ENCODE assay signal across 12 cellular contexts in the genomic region with DNA sequence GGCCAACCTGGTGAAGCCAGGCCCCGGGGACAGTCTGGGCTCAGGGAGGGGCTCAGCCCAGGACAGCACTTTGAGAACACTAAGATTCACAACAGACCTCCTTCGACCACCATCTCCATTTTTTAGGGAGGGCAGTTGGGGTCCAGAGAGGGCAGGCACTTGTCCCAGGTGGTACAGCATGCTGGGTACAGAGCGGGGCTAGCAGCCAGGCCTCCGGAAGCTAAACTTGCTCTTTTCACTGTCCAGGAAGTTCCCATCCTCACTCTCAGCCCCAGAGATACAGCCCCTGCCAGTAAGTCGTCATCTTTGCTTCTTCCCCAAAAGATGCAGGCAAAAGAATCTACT. TPM values are rescaled to one million over a fixed set of nuclear protein-coding genes. Genes with fewer than 3 reads are reported as not detected.
A peak's percentile ranks its signal among the peaks of the same experiment; 100 is the strongest.
DNase-seq lines count a peak whose midpoint lies in the region; ATAC-seq, FAIRE-seq and TF ChIP-seq lines count a peak whose summit lies in the region.
"Had no signal": no experiment of that assay in that cellular context is flagged by ENCODE, and none has a peak within 500 bp of the region (broad histone marks: within the 10 kb centered on the region; RNA-seq: fewer than 3 reads in every experiment).

No MANE protein-coding gene starts in this region.

- no peak for TF ChIP-seq EP300 in K562 (IDR thresholded peaks at IDR 0.05; ENCODE audit: low read length)

- peak overlapping the region in 1 of 2 experiments; percentile 79; a peak in 2 of 4 replicates for H3K9ac ChIP-seq in K562 (ENCODE audit: insufficient read depth in 1 of 2, low read depth in 2 of 2, low read length in 2 of 2)

- POLR2A ChIA-PET in K562 (lab: Yijun Ruan, JAX): interaction anchor here (0.6 to 3.6 kb wide), 5 partner anchors 13 to 1939 kb away, joined by 3 to 17 read pairs (median 7); a partner anchor contains a TSS
- POLR2A ChIA-PET in activated CD8-positive, alpha-beta T cell treated with anti-CD3 and anti-CD28 coated beads for 36 hours (lab: Charles Lee): no interaction called here

- peaks cover 14% of the 10 kb centered on the region for H3K27me3 Mint-ChIP-seq in type B pancreatic cell
- H3K27me3 Mint-ChIP-seq in activated CD8-positive, alpha-beta T cell treated with anti-CD3 and anti-CD28 coated beads for 36 hours: peaks cover 18% of the 10 kb centered on the region

- TF ChIP-seq RAD21 in K562 (CRISPR knock-in tag; conservative IDR thresholded peaks at IDR 0.05 in 1 of 2, IDR thresholded peaks at IDR 0.05 in 1 of 2): no peak

- in situ Hi-C loops in K562 (cut with MboI) (no loop called here), GM13976 (cut with MboI; ENCODE audit: low sequenced_read_pairs, unreplicated experiment) (no loop called here)

- no peak for TF ChIP-seq CTCF in K562 (IDR thresholded peaks at IDR 0.05 in 2 of 3, conservative IDR thresholded peaks at IDR 0.05 in 1 of 3; ENCODE audit: insufficient read depth in 2 of 3, low read depth in 1 of 3, low read length in 3 of 3)
- no peak for TF ChIP-seq CTCF in osteoblast (IDR thresholded peaks at IDR 0.05; ENCODE audit: extremely low read depth, low read depth, low read length)
- TF ChIP-seq CTCF in type B pancreatic cell (conservative IDR thresholded peaks at IDR 0.05): no peak
- TF ChIP-seq CTCF in GM13976 (IDR thresholded peaks at IDR 0.05; ENCODE audit: borderline replicate concordance, control extremely low read depth, extremely low read depth, insufficient read depth, missing control alignments): no peak
- TF ChIP-seq CTCF in activated CD8-positive, alpha-beta T cell treated with anti-CD3 and anti-CD28 coated beads for 36 hours (IDR thresholded peaks at IDR 0.05): no peak

- H3K79me2 ChIP-seq in K562 (ENCODE audit: control insufficient read depth, insufficient read depth, low read length): peaks cover 11% of the 10 kb centered on the region
- H3K79me2 ChIP-seq in osteoblast (ENCODE audit: insufficient read depth, low read length): no peaks in the 10 kb centered on the region

- H3K4me2 ChIP-seq in K562 (ENCODE audit: insufficient read depth, low read length) (no peak overlapping the region), osteoblast (ENCODE audit: insufficient read depth, low read length) (no peak overlapping the region)

- H3K36me3 Mint-ChIP-seq in type B pancreatic cell: no peaks in the 10 kb centered on the region
- H3K36me3 Mint-ChIP-seq in activated CD8-positive, alpha-beta T cell treated with anti-CD3 and anti-CD28 coated beads for 36 hours (ENCODE audit: low read depth): no peaks in the 10 kb centered on the region
- H3K36me3 Mint-ChIP-seq: activated naive CD8-positive, alpha-beta T cell treated with anti-CD3 and anti-CD28 coated beads, Interleukin-2, amount 10 ng/mL, durations not matched to agents 7 days and 5 days had no signal

- no peak for ATAC-seq in K562
- ATAC-seq in right cardiac atrium: no peak
- ATAC-seq in activated CD8-positive, alpha-beta T cell treated with anti-CD3 and anti-CD28 coated beads for 36 hours: no peak

- peaks cover 54% of the 10 kb centered on the region for H3K4me1 Mint-ChIP-seq in type B pancreatic cell (ENCODE audit: unreplicated experiment)
- no peaks in the 10 kb centered on the region for H3K4me1 Mint-ChIP-seq in activated CD8-positive, alpha-beta T cell treated with anti-CD3 and anti-CD28 coated beads for 36 hours (ENCODE audit: low read depth)

- intact Hi-C loops in K562 (cut with micrococcal nuclease) (no loop called here), right cardiac atrium (cut with DNase I) (no loop called here)
- intact Hi-C loops in activated CD8-positive, alpha-beta T cell treated with anti-CD3 and anti-CD28 coated beads for 36 hours (cut with micrococcal nuclease): no loop called here

- FAIRE-seq in K562 (lab: Jason Lieb, UNC): no peak

- no peak overlapping the region for H3K4me3 Mint-ChIP-seq in type B pancreatic cell
- no peak overlapping the region for H3K4me3 Mint-ChIP-seq in activated CD8-positive, alpha-beta T cell treated with anti-CD3 and anti-CD28 coated beads for 36 hours
- H3K4me3 Mint-ChIP-seq: activated naive CD8-positive, alpha-beta T cell treated with anti-CD3 and anti-CD28 coated beads, Interleukin-2, amount 10 ng/mL, durations not matched to agents 7 days and 5 days had no signal

- CTCF ChIA-PET in K562 (lab: Yijun Ruan, JAX; ENCODE audit: low intra/inter-chr PET ratio): no interaction called here
- CTCF ChIA-PET in activated CD8-positive, alpha-beta T cell treated with anti-CD3 and anti-CD28 coated beads for 36 hours (lab: Charles Lee): interaction anchor here (1.4 to 2.4 kb wide), 5 partner anchors 23 to 158 kb away, joined by 4 to 10 read pairs (median 7); no protein-coding TSS in a partner anchor

- H3K27ac Mint-ChIP-seq in type B pancreatic cell: peak overlapping the region; percentile 94
- H3K27ac Mint-ChIP-seq in activated CD8-positive, alpha-beta T cell treated with anti-CD3 and anti-CD28 coated beads for 36 hours: no peak overlapping the region
- H3K27ac Mint-ChIP-seq: activated naive CD8-positive, alpha-beta T cell treated with anti-CD3 and anti-CD28 coated beads, Interleukin-2, amount 10 ng/mL, durations not matched to agents 7 days and 5 days had no signal

- H3K27ac ChIP-seq in K562 (ENCODE audit: extremely low read depth, low read depth, low read length): no peak overlapping the region
- H3K27ac ChIP-seq in right cardiac atrium (ENCODE audit: low read length): peak overlapping the region; percentile 86
- H3K27ac ChIP-seq in osteoblast (ENCODE audit: low read depth, low read length): no peak overlapping the region

- H3K4me1 ChIP-seq in K562 (replicated peaks in 1 of 2; ENCODE audit: control insufficient read depth in 2 of 2, insufficient read depth in 2 of 2, low read length in 2 of 2): peaks cover 36 to 54% of the 10 kb centered on the region in 2 experiments
- peaks cover 10% of the 10 kb centered on the region for H3K4me1 ChIP-seq in right cardiac atrium (ENCODE audit: control insufficient read depth, insufficient read depth, low read length)
- H3K4me1 ChIP-seq in osteoblast (ENCODE audit: insufficient read depth, low read length): peaks cover 9% of the 10 kb centered on the region

- H3K27me3 ChIP-seq in K562 (ENCODE audit: control insufficient read depth in 2 of 2, insufficient read depth in 2 of 2, low read length in 2 of 2) (no peaks in the 10 kb centered on the region), right cardiac atrium (ENCODE audit: control insufficient read depth, insufficient read depth) (no peaks in the 10 kb centered on the region), osteoblast (ENCODE audit: insufficient read depth, low read length) (peaks cover 3% of the 10 kb centered on the region)

- H3K9me1 ChIP-seq in K562 (ENCODE audit: control insufficient read depth, insufficient read depth, low read length): no peaks in the 10 kb centered on the region

- 76% methylated on average over 5 of the region's 5 CpGs for WGBS in K562 (ENCODE audit: insufficient coverage, low coverage, missing lambda C conversion rate)
- WGBS in right cardiac atrium: 43% methylated on average over 5 of the region's 5 CpGs

- H3K9me3 Mint-ChIP-seq in type B pancreatic cell: no peaks in the 10 kb centered on the region
- no peaks in the 10 kb centered on the region for H3K9me3 Mint-ChIP-seq in activated CD8-positive, alpha-beta T cell treated with anti-CD3 and anti-CD28 coated beads for 36 hours
- H3K9me3 Mint-ChIP-seq: activated naive CD8-positive, alpha-beta T cell treated with anti-CD3 and anti-CD28 coated beads, Interleukin-2, amount 10 ng/mL, durations not matched to agents 7 days and 5 days had no signal

- H3K4me3 ChIP-seq in K562: no peak overlapping the region
- no peak overlapping the region for H3K4me3 ChIP-seq in right cardiac atrium (ENCODE audit: low read length)
- no peak overlapping the region for H3K4me3 ChIP-seq in osteoblast (ENCODE audit: insufficient read depth, low read length)

- no peak for DNase-seq in K562 (ENCODE audit: extremely low read depth in 1 of 4, low spot score in 3 of 4)
- no peak for DNase-seq in right cardiac atrium
- peak; percentile 10 for DNase-seq in osteoblast (ENCODE audit: insufficient read length, low spot score, missing footprints)
- no peak for DNase-seq in type B pancreatic cell (ENCODE audit: extremely low spot score, unreplicated experiment)
- no peak for DNase-seq in GM13976 (ENCODE audit: low spot score)
- DNase-seq in Ammon's horn (ENCODE audit: low spot score): no peak
- no peak for DNase-seq in activated CD8-positive, alpha-beta T cell treated with anti-CD3 and anti-CD28 coated beads for 36 hours
- DNase-seq: activated naive CD8-positive, alpha-beta T cell treated with anti-CD3 and anti-CD28 coated beads, Interleukin-2, amount 10 ng/mL, durations not matched to agents 7 days and 5 days; effector memory CD4-positive, alpha-beta T cell; stimulated activated CD4-positive, alpha-beta T cell treated with anti-CD3 and anti-CD28 coated beads, Interleukin-2, amount 100 ng/mL, for 24 hours; stimulated activated naive CD4-positive, alpha-beta T cell treated with Interleukin-2 at 50 U/mL for 16 hours; T1000 had no signal

- H4K20me1 ChIP-seq in K562 (replicated peaks; ENCODE audit: control insufficient read depth, insufficient read depth, low read length) (no peaks in the 10 kb centered on the region), osteoblast (ENCODE audit: insufficient read depth, low read length) (no peaks in the 10 kb centered on the region)

- TF ChIP-seq POLR2A in K562 (conservative IDR thresholded peaks at IDR 0.05): no peak

- H3K36me3 ChIP-seq in K562 (ENCODE audit: control insufficient read depth, insufficient read depth, low read length) (no peaks in the 10 kb centered on the region), osteoblast (ENCODE audit: insufficient read depth, low read length) (no peaks in the 10 kb centered on the region)

- H2AFZ ChIP-seq in K562 (ENCODE audit: low read depth, low read length) (peak overlapping the region; percentile 71; the same call in 1 of the 2 replicates), osteoblast (ENCODE audit: low read length) (peak overlapping the region; percentile 62)

- H3K9me3 ChIP-seq in K562 (replicated peaks; ENCODE audit: control insufficient read depth, insufficient read depth, low read depth, low read length) (no peaks in the 10 kb centered on the region), right cardiac atrium (ENCODE audit: control insufficient read depth, low read length) (no peaks in the 10 kb centered on the region), osteoblast (ENCODE audit: low read depth, low read length) (no peaks in the 10 kb centered on the region)

- no TSS peak for BruUV-seq in K562 (replicated peaks; lab: Mats Ljungman, UMichigan)

RNA-seq across cellular contexts. Expression of a gene that starts 6.6 kb away (rescaled TPM):
- 21.2 and 46.4 TPM in 2 replicates for total RNA-seq in K562 (2011; cell fraction: chromatin; rRNA removed; ENCODE audit: low replicate concordance)
- 27.3 and 33.0 TPM in 2 replicates for total RNA-seq in K562 (2011; cell fraction: nucleolus; rRNA removed)
- 19.3 and 24.0 TPM in 2 replicates for total RNA-seq in K562 (2011; cell fraction: nucleoplasm; rRNA removed)
- total RNA-seq in K562 (2014; rRNA removed) (17.6 and 19.8 TPM in 2 replicates), K562 (2014; rRNA removed; fragmentation: Illumina TruSeq; extraction: Trizol) (2.0 and 3.7 TPM in 2 replicates), K562 (2015; rRNA removed; fragmentation: Illumina TruSeq; extraction: Trizol) (8.9 and 10.3 TPM in 2 replicates), K562 (2021) (42.6 and 46.2 TPM in 2 replicates), right cardiac atrium (10 to 100 TPM; 12.0 to 18.9 (median 14.9) TPM), osteoblast (15.9 and 20.3 TPM in 2 replicates), type B pancreatic cell (ENCODE audit: low replicate concordance) (2.1 and 16.6 TPM in 2 replicates)
- polyA plus RNA-seq in K562 (2011; rRNA removed) (15.5 and 17.7 TPM in 2 replicates), K562 (2014; fragmentation: Illumina TruSeq; extraction: Trizol) (25.1 and 31.8 TPM in 2 replicates), K562 (2014; fragmentation: Nextera tagmentation; extraction: Ambion mirVana) (under 1 TPM; 0.15 to 0.25 TPM), K562 (2014; rRNA removed) (28.2 and 29.7 TPM in 2 replicates), right cardiac atrium (9.7 TPM)
- 18.3 and 41.7 TPM in 2 replicates for polyA plus RNA-seq in K562 (2011; cell fraction: cytosol; rRNA removed)
- polyA plus RNA-seq in K562 (2011; cell fraction: nucleus; rRNA removed): 25.8 and 42.6 TPM in 2 replicates
- polyA plus RNA-seq in K562 (2012): 15.9 and 29.1 TPM in 2 replicates
- 6.1 and 11.2 TPM in 2 replicates for polyA minus RNA-seq in K562 (2011; rRNA and poly(A)+ RNA removed)
- polyA minus RNA-seq in K562 (2011; cell fraction: cytosol; rRNA and poly(A)+ RNA removed): 22.8 and 26.0 TPM in 2 replicates
- 13.3 and 13.9 TPM in 2 replicates for polyA minus RNA-seq in K562 (2011; cell fraction: nucleus; rRNA and poly(A)+ RNA removed)
- total RNA-seq in activated CD8-positive, alpha-beta T cell treated with anti-CD3 and anti-CD28 coated beads for 36 hours: not detected

RNA-seq across cellular contexts. Expression of a gene that starts 26.2 kb away (rescaled TPM):
- total RNA-seq in K562 (2011; cell fraction: chromatin; rRNA removed; ENCODE audit: low replicate concordance): 4.5 and 6.1 TPM in 2 replicates
- 4.7 and 5.5 TPM in 2 replicates for total RNA-seq in K562 (2011; cell fraction: nucleolus; rRNA removed)
- total RNA-seq in K562 (2011; cell fraction: nucleoplasm; rRNA removed): 4.4 and 5.5 TPM in 2 replicates
- total RNA-seq in K562 (2014; rRNA removed) (0.36 and 0.61 TPM in 2 replicates), K562 (2014; rRNA removed; fragmentation: Illumina TruSeq; extraction: Trizol) (0.35 and 0.40 TPM in 2 replicates), K562 (2015; rRNA removed; fragmentation: Illumina TruSeq; extraction: Trizol) (0.07 and 0.11 TPM in 2 replicates), K562 (2021) (0.85 and 1.0 TPM in 2 replicates), right cardiac atrium (1 to 10 TPM; 2.9 to 4.6 (median 3.2) TPM), osteoblast (5.6 and 8.0 TPM in 2 replicates), type B pancreatic cell (ENCODE audit: low replicate concordance) (0.14 and 0.31 TPM in 2 replicates)
- polyA plus RNA-seq in K562 (2011; rRNA removed) (0.22 and 0.49 TPM in 2 replicates), K562 (2014; fragmentation: Illumina TruSeq; extraction: Trizol) (0.73 and 0.86 TPM in 2 replicates), K562 (2014; fragmentation: Nextera tagmentation; extraction: Ambion mirVana) (under 1 TPM; 0.27 to 0.62 TPM), K562 (2014; rRNA removed) (1.3 TPM in 2 replicates), right cardiac atrium (4.6 TPM)
- 0.15 and 0.35 TPM in 2 replicates for polyA plus RNA-seq in K562 (2011; cell fraction: cytosol; rRNA removed)
- 1.4 and 1.9 TPM in 2 replicates for polyA plus RNA-seq in K562 (2011; cell fraction: nucleus; rRNA removed)
- polyA plus RNA-seq in K562 (2012): 1.0 and 15.0 TPM in 2 replicates
- polyA minus RNA-seq in K562 (2011; rRNA and poly(A)+ RNA removed): 0.28 and 0.66 TPM in 2 replicates
- not detected in 2 replicates for polyA minus RNA-seq in K562 (2011; cell fraction: cytosol; rRNA and poly(A)+ RNA removed)
- 0.67 and 2.3 TPM in 2 replicates for polyA minus RNA-seq in K562 (2011; cell fraction: nucleus; rRNA and poly(A)+ RNA removed)
- total RNA-seq in activated CD8-positive, alpha-beta T cell treated with anti-CD3 and anti-CD28 coated beads for 36 hours: under 1 TPM; 0.61 to 0.83 TPM

RNA-seq across cellular contexts. Expression of a gene that starts 32.6 kb away (rescaled TPM):
- 196 and 689 TPM in 2 replicates for total RNA-seq in K562 (2011; cell fraction: chromatin; rRNA removed; ENCODE audit: low replicate concordance)
- 626 and 786 TPM in 2 replicates for total RNA-seq in K562 (2011; cell fraction: nucleolus; rRNA removed)
- total RNA-seq in K562 (2011; cell fraction: nucleoplasm; rRNA removed): 287 and 362 TPM in 2 replicates
- total RNA-seq in K562 (2014; rRNA removed) (92.7 and 125 TPM in 2 replicates), K562 (2014; rRNA removed; fragmentation: Illumina TruSeq; extraction: Trizol) (18.6 and 32.4 TPM in 2 replicates), K562 (2015; rRNA removed; fragmentation: Illumina TruSeq; extraction: Trizol) (55.1 and 55.3 TPM in 2 replicates), K562 (2021) (105 and 106 TPM in 2 replicates), right cardiac atrium (10 to 100 TPM; 37.5 to 50.1 (median 42.5) TPM), osteoblast (127 and 144 TPM in 2 replicates), type B pancreatic cell (ENCODE audit: low replicate concordance) (4.4 and 10.0 TPM in 2 replicates)
- polyA plus RNA-seq in K562 (2011; rRNA removed) (148 and 226 TPM in 2 replicates), K562 (2014; fragmentation: Illumina TruSeq; extraction: Trizol) (92.0 and 101 TPM in 2 replicates), K562 (2014; fragmentation: Nextera tagmentation; extraction: Ambion mirVana) (1 to 10 TPM in 1 of 2 experiments, under 1 TPM in 1; 0.97 to 3.3 TPM), K562 (2014; rRNA removed) (133 and 139 TPM in 2 replicates), right cardiac atrium (43.1 TPM)
- 155 and 315 TPM in 2 replicates for polyA plus RNA-seq in K562 (2011; cell fraction: cytosol; rRNA removed)
- polyA plus RNA-seq in K562 (2011; cell fraction: nucleus; rRNA removed): 2,057 and 2,412 TPM in 2 replicates
- polyA plus RNA-seq in K562 (2012): 65.8 and 82.0 TPM in 2 replicates
- 33.8 and 64.4 TPM in 2 replicates for polyA minus RNA-seq in K562 (2011; rRNA and poly(A)+ RNA removed)
- 109 and 120 TPM in 2 replicates for polyA minus RNA-seq in K562 (2011; cell fraction: cytosol; rRNA and poly(A)+ RNA removed)
- 200 TPM in 2 replicates for polyA minus RNA-seq in K562 (2011; cell fraction: nucleus; rRNA and poly(A)+ RNA removed)
- total RNA-seq in activated CD8-positive, alpha-beta T cell treated with anti-CD3 and anti-CD28 coated beads for 36 hours: 10 to 100 TPM; 10.3 to 13.9 TPM

RNA-seq across cellular contexts. Expression of a gene that starts 43.4 kb away (rescaled TPM):
- 340 and 424 TPM in 2 replicates for total RNA-seq in K562 (2011; cell fraction: chromatin; rRNA removed; ENCODE audit: low replicate concordance)
- 235 and 254 TPM in 2 replicates for total RNA-seq in K562 (2011; cell fraction: nucleolus; rRNA removed)
- total RNA-seq in K562 (2011; cell fraction: nucleoplasm; rRNA removed): 466 and 809 TPM in 2 replicates
- total RNA-seq in K562 (2014; rRNA removed): 542 and 714 TPM in 2 replicates
- total RNA-seq in K562 (2014; rRNA removed; fragmentation: Illumina TruSeq; extraction: Trizol): 854 and 941 TPM in 2 replicates
- total RNA-seq in K562 (2015; rRNA removed; fragmentation: Illumina TruSeq; extraction: Trizol): 794 and 802 TPM in 2 replicates
- 1,987 and 1,991 TPM in 2 replicates for total RNA-seq in K562 (2021)
- 692 and 749 TPM in 2 replicates for polyA plus RNA-seq in K562 (2011; rRNA removed)
- polyA plus RNA-seq in K562 (2011; cell fraction: cytosol; rRNA removed): 753 and 1,113 TPM in 2 replicates
- 360 and 464 TPM in 2 replicates for polyA plus RNA-seq in K562 (2011; cell fraction: nucleus; rRNA removed)
- 2,840 and 5,114 TPM in 2 replicates for polyA plus RNA-seq in K562 (2012)
- 2,369 and 3,146 TPM in 2 replicates for polyA plus RNA-seq in K562 (2014; fragmentation: Illumina TruSeq; extraction: Trizol)
- polyA plus RNA-seq in K562 (2014; fragmentation: Nextera tagmentation; extraction: Ambion mirVana): 100 to 1,000 TPM; 370 to 426 TPM
- 1,104 and 1,916 TPM in 2 replicates for polyA plus RNA-seq in K562 (2014; rRNA removed)
- polyA minus RNA-seq in K562 (2011; rRNA and poly(A)+ RNA removed): 797 and 971 TPM in 2 replicates
- 687 and 1,035 TPM in 2 replicates for polyA minus RNA-seq in K562 (2011; cell fraction: cytosol; rRNA and poly(A)+ RNA removed)
- 101 and 228 TPM in 2 replicates for polyA minus RNA-seq in K562 (2011; cell fraction: nucleus; rRNA and poly(A)+ RNA removed)
- 1,000 to 10,000 TPM; 2,632 to 3,447 (median 3,097) TPM for total RNA-seq in right cardiac atrium
- polyA plus RNA-seq in right cardiac atrium: 3,090 TPM
- 1,459 and 1,507 TPM in 2 replicates for total RNA-seq in osteoblast
- 1,346 and 2,108 TPM in 2 replicates for total RNA-seq in type B pancreatic cell (ENCODE audit: low replicate concordance)
- 100 to 1,000 TPM; 700 to 729 TPM for total RNA-seq in activated CD8-positive, alpha-beta T cell treated with anti-CD3 and anti-CD28 coated beads for 36 hours
